Comparison of ENCODE assay signal across 9 cellular contexts in genomic region chr1:205325334-205325884, GRCh38. TPM values are rescaled to one million over a fixed set of nuclear protein-coding genes. Genes with fewer than 3 reads are reported as not detected.
DNase-seq lines count a peak whose midpoint lies in the region; ATAC-seq and TF ChIP-seq lines count a peak whose summit lies in the region.
"Had no signal": no experiment of that assay in that cellular context is flagged by ENCODE, and none has a peak within 500 bp of the region (broad histone marks: within the 10 kb centered on the region; RNA-seq: fewer than 3 reads in every experiment).

No MANE protein-coding gene starts in this region.

- peak; percentile 76 for DNase-seq in DMS53 treated with DMSO at 0.1 percent for 48 hours (lab: John Stamatoyannopoulos, UW; ENCODE audit: unreplicated experiment)
- DNase-seq in HuH-7.5 (ENCODE audit: low spot score): peak; percentile 66
- peak; percentile 70 for DNase-seq in OCI-LY7 (ENCODE audit: low spot score)
- peak; percentile 39 for DNase-seq in activated T-helper 1 cell treated with anti-CD3 and anti-CD28 coated beads, Interleukin-12 subunit alpha, Interleukin-12 subunit beta, Interleukin-2, Interleukin-4 antibody, amounts not matched to agents 30 ng/mL and 10 ng/mL and 1 ng/mL, durations not matched to agents 14 hours and 24 hours and 36 hours (ENCODE audit: low spot score)
- peak; percentile 67 for DNase-seq in fibroblast of the conjunctiva (ENCODE audit: low read depth)
- DNase-seq in neural progenitor cell (ENCODE audit: low spot score): peak; percentile 81

- H3K79me2 ChIP-seq in OCI-LY7 (ENCODE audit: insufficient read depth, low read depth, low read length) (peaks cover 6% of the 10 kb centered on the region; the same call in 1 of the 2 replicates), neural progenitor cell (ENCODE audit: low read depth) (peaks cover 19% of the 10 kb centered on the region)

- H3K9me3 Mint-ChIP-seq in activated T-helper 1 cell treated with anti-CD3 and anti-CD28 coated beads, Interleukin-12 subunit alpha, Interleukin-12 subunit beta, Interleukin-2, Interleukin-4 antibody, amounts not matched to agents 30 ng/mL and 10 ng/mL and 1 ng/mL, durations not matched to agents 14 hours and 24 hours and 36 hours: no peaks in the 10 kb centered on the region
- peaks cover 1% of the 10 kb centered on the region for H3K9me3 Mint-ChIP-seq in neural progenitor cell
- H3K9me3 Mint-ChIP-seq: activated naive CD4-positive, alpha-beta T cell treated with anti-CD3 and anti-CD28 coated beads, Interleukin-2, amount 50 U/mL, for 72 hours had no signal

- peaks cover 26% of the 10 kb centered on the region for H3F3A ChIP-seq in neural progenitor cell (ENCODE audit: low read depth)

- intact Hi-C loops in OCI-LY7 (cut with micrococcal nuclease; ENCODE audit: unreplicated experiment): loop anchor here (1.0 to 5.0 kb wide), 4 partner anchors 40 to 203 kb away; partner anchors contain the start of gene RBBP5
- intact Hi-C loops in activated T-helper 1 cell treated with anti-CD3 and anti-CD28 coated beads, Interleukin-12 subunit alpha, Interleukin-12 subunit beta, Interleukin-2, Interleukin-4 antibody, amounts not matched to agents 30 ng/mL and 10 ng/mL and 1 ng/mL, durations not matched to agents 14 hours and 24 hours and 36 hours (cut with micrococcal nuclease): loop anchor here (1.0 kb wide), 1 partner anchor 52 kb away; no protein-coding TSS in a partner anchor

- H3K27ac ChIP-seq in OCI-LY7 (ENCODE audit: low read depth, low read length, poor library complexity, severe bottlenecking) (no peak overlapping the region), neural progenitor cell (no peak overlapping the region)

- H3K27ac Mint-ChIP-seq in activated T-helper 1 cell treated with anti-CD3 and anti-CD28 coated beads, Interleukin-12 subunit alpha, Interleukin-12 subunit beta, Interleukin-2, Interleukin-4 antibody, amounts not matched to agents 30 ng/mL and 10 ng/mL and 1 ng/mL, durations not matched to agents 14 hours and 24 hours and 36 hours: no peak overlapping the region
- H3K27ac Mint-ChIP-seq in neural progenitor cell: peak overlapping the region; percentile 92

- peak overlapping the region; percentile 11; the same call in 1 of the 2 replicates for H3K4me2 ChIP-seq in OCI-LY7 (ENCODE audit: low read length)
- peak overlapping the region; percentile 25 for H3K4me2 ChIP-seq in neural progenitor cell

- no peak for ATAC-seq in GM21528 (IDR thresholded peaks at IDR 0.05; ENCODE audit: low FRiP score, unreplicated experiment)
- ATAC-seq in HG02642 (IDR thresholded peaks at IDR 0.05; ENCODE audit: poor library complexity, unreplicated experiment): no peak
- ATAC-seq: activated naive CD4-positive, alpha-beta T cell treated with anti-CD3 and anti-CD28 coated beads, Interleukin-2, amount 50 U/mL, for 72 hours had no signal

- peaks cover 29% of the 10 kb centered on the region for H3K4me1 Mint-ChIP-seq in activated T-helper 1 cell treated with anti-CD3 and anti-CD28 coated beads, Interleukin-12 subunit alpha, Interleukin-12 subunit beta, Interleukin-2, Interleukin-4 antibody, amounts not matched to agents 30 ng/mL and 10 ng/mL and 1 ng/mL, durations not matched to agents 14 hours and 24 hours and 36 hours (ENCODE audit: low read depth)
- peaks cover 33% of the 10 kb centered on the region for H3K4me1 Mint-ChIP-seq in neural progenitor cell

- H3K9me3 ChIP-seq in OCI-LY7 (ENCODE audit: low read length): no peaks in the 10 kb centered on the region
- H3K9me3 ChIP-seq in neural progenitor cell (ENCODE audit: low read depth): no peaks in the 10 kb centered on the region

- H3K36me3 Mint-ChIP-seq in activated T-helper 1 cell treated with anti-CD3 and anti-CD28 coated beads, Interleukin-12 subunit alpha, Interleukin-12 subunit beta, Interleukin-2, Interleukin-4 antibody, amounts not matched to agents 30 ng/mL and 10 ng/mL and 1 ng/mL, durations not matched to agents 14 hours and 24 hours and 36 hours (ENCODE audit: low read depth): no peaks in the 10 kb centered on the region
- peaks cover 5% of the 10 kb centered on the region for H3K36me3 Mint-ChIP-seq in neural progenitor cell

- H3K9me2 ChIP-seq in OCI-LY7 (ENCODE audit: insufficient read depth, low read length): no peaks in the 10 kb centered on the region

- CTCF ChIA-PET in OCI-LY7 (lab: Charles Lee; ENCODE audit: unreplicated experiment): interaction anchor here (0.5 to 4.0 kb wide), 14 partner anchors 11 to 184 kb away, joined by 3 to 60 read pairs (median 5); no protein-coding TSS in a partner anchor

- H3K36me3 ChIP-seq in OCI-LY7 (ENCODE audit: insufficient read depth, low read length) (no peaks in the 10 kb centered on the region), neural progenitor cell (no peaks in the 10 kb centered on the region)

- peaks cover 18% of the 10 kb centered on the region for H3K27me3 Mint-ChIP-seq in activated T-helper 1 cell treated with anti-CD3 and anti-CD28 coated beads, Interleukin-12 subunit alpha, Interleukin-12 subunit beta, Interleukin-2, Interleukin-4 antibody, amounts not matched to agents 30 ng/mL and 10 ng/mL and 1 ng/mL, durations not matched to agents 14 hours and 24 hours and 36 hours (ENCODE audit: insufficient read depth)
- peaks cover 4% of the 10 kb centered on the region for H3K27me3 Mint-ChIP-seq in neural progenitor cell (ENCODE audit: insufficient read depth, low read depth)

- H4K20me1 ChIP-seq in OCI-LY7 (ENCODE audit: insufficient read depth, low read length) (no peaks in the 10 kb centered on the region), neural progenitor cell (ENCODE audit: low read depth) (peaks cover 11% of the 10 kb centered on the region)

- no peak overlapping the region for H3K4me3 ChIP-seq in OCI-LY7 (ENCODE audit: low read depth, low read length, poor library complexity, severe bottlenecking)
- no peak overlapping the region for H3K4me3 ChIP-seq in neural progenitor cell

- H3K4me1 ChIP-seq in OCI-LY7 (ENCODE audit: insufficient read depth, low read length, poor library complexity, severe bottlenecking) (peaks cover 21% of the 10 kb centered on the region), neural progenitor cell (peaks cover 10% of the 10 kb centered on the region)

- H3K9ac ChIP-seq in neural progenitor cell: no peak overlapping the region

- TF ChIP-seq CTCF in OCI-LY7 (conservative IDR thresholded peaks at IDR 0.05; ENCODE audit: low read length) (peak; percentile 82), neural progenitor cell (IDR thresholded peaks at IDR 0.05) (peak; percentile 76)

- H3K27me3 ChIP-seq in neural progenitor cell: no peaks in the 10 kb centered on the region

- no peak overlapping the region for H3K4me3 Mint-ChIP-seq in activated T-helper 1 cell treated with anti-CD3 and anti-CD28 coated beads, Interleukin-12 subunit alpha, Interleukin-12 subunit beta, Interleukin-2, Interleukin-4 antibody, amounts not matched to agents 30 ng/mL and 10 ng/mL and 1 ng/mL, durations not matched to agents 14 hours and 24 hours and 36 hours
- peak overlapping the region; percentile 4 for H3K4me3 Mint-ChIP-seq in neural progenitor cell

- POLR2A ChIA-PET in OCI-LY7 (lab: Charles Lee): interaction anchor here (1.1 to 15.8 kb wide), 5 partner anchors 12 to 51 kb away, joined by 4 to 162 read pairs (median 5); no protein-coding TSS in a partner anchor

- BruUV-seq in OCI-LY7 (replicated peaks; lab: Mats Ljungman, UMichigan): no TSS peak

- H2AFZ ChIP-seq in OCI-LY7 (ENCODE audit: low read length) (no peak overlapping the region), neural progenitor cell (replicated peaks) (no peak overlapping the region)

RNA-seq across cellular contexts. Expression of gene NUAK2, which starts 3.9 kb away (rescaled TPM):
- 6.5 and 9.1 TPM in 2 replicates for total RNA-seq in OCI-LY7 (2014; rRNA removed; shearing (Covaris generic))
- total RNA-seq in OCI-LY7 (2022) (5.3 and 7.9 TPM in 2 replicates), neural progenitor cell (ENCODE audit: low replicate concordance) (29.4 and 56.2 TPM in 2 replicates)
- 1.1 and 1.3 TPM in 2 replicates for total RNA-seq in activated T-helper 1 cell treated with anti-CD3 and anti-CD28 coated beads, Interleukin-12 subunit alpha, Interleukin-12 subunit beta, Interleukin-2, Interleukin-4 antibody, amounts not matched to agents 30 ng/mL and 10 ng/mL and 1 ng/mL, durations not matched to agents 14 hours and 24 hours and 36 hours

RNA-seq across cellular contexts. Expression of gene KLHDC8A, which starts 31.3 kb away (rescaled TPM):
- not detected in 2 replicates for total RNA-seq in OCI-LY7 (2014; rRNA removed; shearing (Covaris generic))
- not detected in 2 replicates for total RNA-seq in OCI-LY7 (2022)
- not detected in 2 replicates for total RNA-seq in activated T-helper 1 cell treated with anti-CD3 and anti-CD28 coated beads, Interleukin-12 subunit alpha, Interleukin-12 subunit beta, Interleukin-2, Interleukin-4 antibody, amounts not matched to agents 30 ng/mL and 10 ng/mL and 1 ng/mL, durations not matched to agents 14 hours and 24 hours and 36 hours
- total RNA-seq in neural progenitor cell (ENCODE audit: low replicate concordance): 9.7 and 20.2 TPM in 2 replicates
- total RNA-seq: activated naive CD4-positive, alpha-beta T cell treated with anti-CD3 and anti-CD28 coated beads, Interleukin-2, amount 50 U/mL, for 72 hours had no signal

Comparison
In these comparisons a context has a peak if more than half of its experiments do, and no peak if none do; other contexts are left out.
1. RNA of gene KLHDC8A, which starts 31.3 kb away (total RNA-seq): 9.7 to 20.2 TPM in neural progenitor cell; not detected in OCI-LY7 and not detected in activated T-helper 1 cell treated with anti-CD3 and anti-CD28 coated beads, Interleukin-12 subunit alpha, Interleukin-12 subunit beta, Interleukin-2, Interleukin-4 antibody, amounts not matched to agents 30 ng/mL and 10 ng/mL and 1 ng/mL, durations not matched to agents 14 hours and 24 hours and 36 hours; every median in the first group is over 10 times any median in the second.
2. Peak in every context shown above with its lines, with median percentiles within 50 percentile points of each other: DNase-seq.